In the genomic region with DNA sequence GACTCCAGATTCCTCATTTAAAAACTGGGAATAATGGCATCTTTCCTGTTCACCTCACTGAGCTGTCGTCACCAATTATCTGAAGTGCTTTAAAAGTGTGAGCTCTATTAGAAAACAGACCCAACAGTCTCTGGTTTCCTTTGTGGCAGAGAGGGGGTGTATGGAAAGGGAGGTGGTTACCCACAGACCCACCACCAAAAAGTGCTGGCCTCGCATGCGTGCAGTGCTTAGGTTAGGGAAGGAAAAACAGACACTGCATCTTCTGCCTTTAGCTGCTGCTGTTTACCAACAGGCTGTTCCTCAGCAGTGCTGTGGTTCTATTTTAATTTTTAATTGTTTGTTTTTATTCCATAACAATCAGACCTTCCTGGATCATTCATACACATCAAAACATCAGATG, we compare ENCODE assay signal across 14 cellular contexts.
DNase-seq lines count a peak whose midpoint lies in the region; ATAC-seq and TF ChIP-seq lines count a peak whose summit lies in the region.
"Had no signal": no experiment of that assay in that cellular context is flagged by ENCODE, and none has a peak within 500 bp of the region (broad histone marks: within the 10 kb centered on the region; RNA-seq: fewer than 3 reads in every experiment).

No MANE protein-coding gene starts in this region.

- no peaks in the 10 kb centered on the region for H3K9me3 Mint-ChIP-seq in activated CD4-positive, alpha-beta memory T cell treated with anti-CD3 and anti-CD28 coated beads, Interleukin-2, amount 10 ng/mL, durations not matched to agents 7 days and 5 days
- no peaks in the 10 kb centered on the region for H3K9me3 Mint-ChIP-seq in central memory CD8-positive, alpha-beta T cell
- H3K9me3 Mint-ChIP-seq in Calu3 (ENCODE audit: low read depth, unreplicated experiment): peaks cover 2% of the 10 kb centered on the region
- H3K9me3 Mint-ChIP-seq: neural crest cell had no signal

- TF ChIP-seq CTCF in testis (IDR thresholded peaks at IDR 0.05) (no peak), Calu3 (IDR thresholded peaks at IDR 0.05; ENCODE audit: unreplicated experiment) (no peak)

- H3K27me3 ChIP-seq in right cardiac atrium (ENCODE audit: control insufficient read depth, insufficient read depth) (no peaks in the 10 kb centered on the region), testis (no peaks in the 10 kb centered on the region)

- 82% methylated on average over 3 of the region's 3 CpGs for WGBS in right cardiac atrium
- 88 to 92% methylated on average over 3 of the region's 3 CpGs for WGBS in testis, 2 donors

- no peak for TF ChIP-seq POLR2A in testis (IDR thresholded peaks at IDR 0.05)

- H3K4me3 Mint-ChIP-seq in activated CD4-positive, alpha-beta memory T cell treated with anti-CD3 and anti-CD28 coated beads, Interleukin-2, amount 10 ng/mL, durations not matched to agents 7 days and 5 days: no peak overlapping the region
- no peak overlapping the region for H3K4me3 Mint-ChIP-seq in central memory CD8-positive, alpha-beta T cell
- no peak overlapping the region for H3K4me3 Mint-ChIP-seq in Calu3 (ENCODE audit: low read depth, unreplicated experiment)
- H3K4me3 Mint-ChIP-seq: neural crest cell had no signal

- no peaks in the 10 kb centered on the region for H3K9me3 ChIP-seq in right cardiac atrium (ENCODE audit: control insufficient read depth, low read length)
- H3K9me3 ChIP-seq in testis: no peaks in the 10 kb centered on the region
- H3K9me3 ChIP-seq: psoas muscle had no signal

- H3K4me1 Mint-ChIP-seq in activated CD4-positive, alpha-beta memory T cell treated with anti-CD3 and anti-CD28 coated beads, Interleukin-2, amount 10 ng/mL, durations not matched to agents 7 days and 5 days: no peaks in the 10 kb centered on the region
- H3K4me1 Mint-ChIP-seq in central memory CD8-positive, alpha-beta T cell: no peaks in the 10 kb centered on the region
- no peaks in the 10 kb centered on the region for H3K4me1 Mint-ChIP-seq in Calu3 (ENCODE audit: low read depth, unreplicated experiment)

- no peak overlapping the region for H3K27ac ChIP-seq in right cardiac atrium (ENCODE audit: low read length)
- no peak overlapping the region for H3K27ac ChIP-seq in testis
- H3K27ac ChIP-seq: psoas muscle had no signal

- no peaks in the 10 kb centered on the region for H3K36me3 ChIP-seq in testis (ENCODE audit: low read depth, missing control alignments)

- no TSS peak for BruUV-seq in Calu3 (replicated peaks; lab: Mats Ljungman, UMichigan)

- H3K27ac Mint-ChIP-seq in activated CD4-positive, alpha-beta memory T cell treated with anti-CD3 and anti-CD28 coated beads, Interleukin-2, amount 10 ng/mL, durations not matched to agents 7 days and 5 days: no peak overlapping the region
- no peak overlapping the region for H3K27ac Mint-ChIP-seq in central memory CD8-positive, alpha-beta T cell (ENCODE audit: low read depth)
- no peak overlapping the region for H3K27ac Mint-ChIP-seq in Calu3 (ENCODE audit: unreplicated experiment)

- DNase-seq in stimulated activated CD4-positive, alpha-beta T cell treated with anti-CD3 and anti-CD28 coated beads, Interleukin-15, amount 100 ng/mL, for 24 hours: peak; percentile 48
- no peak for DNase-seq in stimulated activated CD4-positive, alpha-beta T cell treated with anti-CD3 and anti-CD28 coated beads, Interleukin-4, amount 100 ng/mL, for 1 hour
- DNase-seq in activated CD4-positive, alpha-beta memory T cell treated with anti-CD3 and anti-CD28 coated beads, Interleukin-2, amount 10 ng/mL, durations not matched to agents 7 days and 5 days: peak; percentile 49
- DNase-seq in central memory CD8-positive, alpha-beta T cell (ENCODE audit: low spot score in 2 of 2): no peak
- DNase-seq in CD1c-positive myeloid dendritic cell (ENCODE audit: extremely low spot score) (no peak), right cardiac atrium (no peak), testis (no peak), Calu3 (no peak)
- DNase-seq: COR-L47, KBM-7, NCI-H1092, NCI-H748 treated with DMSO at 0.1 percent for 48 hours, psoas muscle had no signal

- POLR2A ChIA-PET in activated CD4-positive, alpha-beta memory T cell treated with anti-CD3 and anti-CD28 coated beads, Interleukin-2, amount 10 ng/mL, durations not matched to agents 7 days and 5 days (lab: Charles Lee): interaction anchor here (1.7 kb wide), 1 partner anchor 184 kb away, joined by 6 read pairs; no protein-coding TSS in a partner anchor

- H3K27me3 Mint-ChIP-seq in activated CD4-positive, alpha-beta memory T cell treated with anti-CD3 and anti-CD28 coated beads, Interleukin-2, amount 10 ng/mL, durations not matched to agents 7 days and 5 days: peaks cover 2% of the 10 kb centered on the region
- H3K27me3 Mint-ChIP-seq in central memory CD8-positive, alpha-beta T cell: no peaks in the 10 kb centered on the region
- H3K27me3 Mint-ChIP-seq in Calu3 (ENCODE audit: unreplicated experiment): no peaks in the 10 kb centered on the region

- H3K4me3 ChIP-seq in right cardiac atrium (ENCODE audit: low read length) (no peak overlapping the region), testis (no peak overlapping the region)
- H3K4me3 ChIP-seq: psoas muscle had no signal

- CTCF ChIA-PET in activated CD4-positive, alpha-beta memory T cell treated with anti-CD3 and anti-CD28 coated beads, Interleukin-2, amount 10 ng/mL, durations not matched to agents 7 days and 5 days (lab: Charles Lee): interaction anchor here (0.9 to 1.9 kb wide), 2 partner anchors 179 to 185 kb away, joined by 6 to 7 read pairs; no protein-coding TSS in a partner anchor
- CTCF ChIA-PET in Calu3 (lab: Charles Lee): no interaction called here

- ATAC-seq in central memory CD8-positive, alpha-beta T cell (replicated peaks; ENCODE audit: extremely low read depth, poor library complexity, severe bottlenecking): peak; percentile 38
- ATAC-seq in right cardiac atrium: no peak

- H3K4me1 ChIP-seq in right cardiac atrium (ENCODE audit: control insufficient read depth, insufficient read depth, low read length) (no peaks in the 10 kb centered on the region), testis (peaks cover 4% of the 10 kb centered on the region)
- H3K4me1 ChIP-seq: psoas muscle had no signal

- intact Hi-C loops in right cardiac atrium (cut with DNase I) (loop anchor here in 1 of 4 donors (10.0 kb wide), 1 partner anchor 500 kb away; no protein-coding TSS in a partner anchor), testis (cut with DNase I; ENCODE audit: low total_unique reads) (no loop called here), Calu3 (cut with micrococcal nuclease; ENCODE audit: unreplicated experiment) (no loop called here)

- H3K36me3 Mint-ChIP-seq in activated CD4-positive, alpha-beta memory T cell treated with anti-CD3 and anti-CD28 coated beads, Interleukin-2, amount 10 ng/mL, durations not matched to agents 7 days and 5 days (ENCODE audit: low read depth): no peaks in the 10 kb centered on the region
- no peaks in the 10 kb centered on the region for H3K36me3 Mint-ChIP-seq in central memory CD8-positive, alpha-beta T cell (ENCODE audit: insufficient read depth)
- H3K36me3 Mint-ChIP-seq in Calu3 (ENCODE audit: insufficient read depth, unreplicated experiment): no peaks in the 10 kb centered on the region

Comparison
In these comparisons a context has a peak if more than half of its experiments do, and no peak if none do; other contexts are left out.
1. DNase-seq: peak in stimulated activated CD4-positive, alpha-beta T cell treated with anti-CD3 and anti-CD28 coated beads, Interleukin-15, amount 100 ng/mL, for 24 hours (single experiment) and activated CD4-positive, alpha-beta memory T cell treated with anti-CD3 and anti-CD28 coated beads, Interleukin-2, amount 10 ng/mL, durations not matched to agents 7 days and 5 days (single experiment); none in stimulated activated CD4-positive, alpha-beta T cell treated with anti-CD3 and anti-CD28 coated beads, Interleukin-4, amount 100 ng/mL, for 1 hour (single experiment), central memory CD8-positive, alpha-beta T cell (0 of 2), CD1c-positive myeloid dendritic cell (single experiment), right cardiac atrium (0 of 3), testis (single experiment) and Calu3 (single experiment).